8 cellular contexts compared by ENCODE assay signal in genomic region chr11:47715082-47715669, GRCh38. TPM values are rescaled to one million over a fixed set of nuclear protein-coding genes. Genes with fewer than 3 reads are reported as not detected.
DNase-seq lines count a peak whose midpoint lies in the region; ATAC-seq and TF ChIP-seq lines count a peak whose summit lies in the region.

Gene AGBL2 (minus strand): TSS chr11:47715369. CDS start chr11:47714650, 719 bp downstream.

- H3K9me3 Mint-ChIP-seq in activated T-cell treated with anti-CD3 and anti-CD28 coated beads, Interleukin-2, amount 50 U/mL, for 72 hours = no peaks in the 10 kb centered on the region
- peaks cover 0 to 3% (median 0%) of the 10 kb centered on the region in 11 donors for H3K9me3 Mint-ChIP-seq in naive thymus-derived CD4-positive, alpha-beta T cell
- no peaks in the 10 kb centered on the region for H3K9me3 Mint-ChIP-seq in stimulated activated memory B cell treated with anti-CD40 and anti-IgM and Interleukin-4, amounts not matched to agents 10 μg/mL and 1 μg/mL and 100 μg/mL, for 72 hours

- peaks cover 27% of the 10 kb centered on the region for H3K4me1 Mint-ChIP-seq in activated T-cell treated with anti-CD3 and anti-CD28 coated beads, Interleukin-2, amount 50 U/mL, for 72 hours (ENCODE audit: low read depth)
- H3K4me1 Mint-ChIP-seq in naive thymus-derived CD4-positive, alpha-beta T cell = peaks cover 0 to 22% (median 15%) of the 10 kb centered on the region in 7 donors
- H3K4me1 Mint-ChIP-seq in stimulated activated memory B cell treated with anti-CD40 and anti-IgM and Interleukin-4, amounts not matched to agents 10 μg/mL and 1 μg/mL and 100 μg/mL, for 72 hours = peaks cover 15% of the 10 kb centered on the region

- peak within 1 kb of the TSS; percentile 78 for H3K4me3 ChIP-seq in HL-60 (replicated peaks; ENCODE audit: insufficient read depth, low read length)
- peak within 1 kb of the TSS; percentile 77 to 88 (median 84) for H3K4me3 ChIP-seq in fibroblast of lung (replicated peaks in 1 of 4; ENCODE audit: control extremely low read depth in 1 of 4, insufficient read depth in 1 of 4, low read depth in 3 of 4, low read length in 4 of 4)
- peak within 1 kb of the TSS; percentile 94 for H3K4me3 ChIP-seq in naive thymus-derived CD4-positive, alpha-beta T cell (ENCODE audit: low read length)

- H3K27ac Mint-ChIP-seq in activated T-cell treated with anti-CD3 and anti-CD28 coated beads, Interleukin-2, amount 50 U/mL, for 72 hours = peak within 1 kb of the TSS; percentile 95
- H3K27ac Mint-ChIP-seq in naive thymus-derived CD4-positive, alpha-beta T cell = peak within 1 kb of the TSS; percentile 96 to 99 (median 98)
- peak within 1 kb of the TSS; percentile 92 for H3K27ac Mint-ChIP-seq in stimulated activated memory B cell treated with anti-CD40 and anti-IgM and Interleukin-4, amounts not matched to agents 10 μg/mL and 1 μg/mL and 100 μg/mL, for 72 hours

- H3K27ac ChIP-seq in HL-60 (replicated peaks) (peak within 1 kb of the TSS; percentile 73), fibroblast of lung (ENCODE audit: insufficient read depth, low read length) (peak within 1 kb of the TSS; percentile 88)
- peak within 1 kb of the TSS; percentile 84 for H3K27ac ChIP-seq in naive thymus-derived CD4-positive, alpha-beta T cell (ENCODE audit: low read depth, low read length)

- peaks cover 3% of the 10 kb centered on the region for H3K4me1 ChIP-seq in fibroblast of lung (ENCODE audit: control insufficient read depth, extremely low read depth, insufficient read depth, low read length)
- peaks cover 7 to 15% of the 10 kb centered on the region in 2 donors for H3K4me1 ChIP-seq in naive thymus-derived CD4-positive, alpha-beta T cell (ENCODE audit: control insufficient read depth in 2 of 2, insufficient read depth in 2 of 2, low read length in 2 of 2)

- TF ChIP-seq CTCF in HL-60 (IDR thresholded peaks at IDR 0.05; ENCODE audit: insufficient read depth, low read length) = no peak
- TF ChIP-seq CTCF in fibroblast of lung (conservative IDR thresholded peaks at IDR 0.05 in 1 of 2, IDR thresholded peaks at IDR 0.05 in 1 of 2; ENCODE audit: low read depth in 1 of 2, low read length in 2 of 2) = no peak

- H3K9me3 ChIP-seq in fibroblast of lung (ENCODE audit: control insufficient read depth, insufficient read depth, low read depth, low read length) = no peaks in the 10 kb centered on the region
- H3K9me3 ChIP-seq in naive thymus-derived CD4-positive, alpha-beta T cell (ENCODE audit: control insufficient read depth in 2 of 3, low read length in 3 of 3) = no peaks in the 10 kb centered on the region

- CTCF ChIA-PET in naive thymus-derived CD4-positive, alpha-beta T cell (lab: Charles Lee) = interaction anchor here (1.0 to 1.4 kb wide), 3 partner anchors 16 to 138 kb away, joined by 3 to 4 read pairs (median 3); no protein-coding TSS in a partner anchor

- ATAC-seq in GM19467 (IDR thresholded peaks at IDR 0.05; ENCODE audit: unreplicated experiment) = peak; percentile 96
- peak; percentile 98 for ATAC-seq in activated T-cell treated with anti-CD3 and anti-CD28 coated beads, Interleukin-2, amount 50 U/mL, for 72 hours (replicated peaks in 1 of 2)
- ATAC-seq in naive thymus-derived CD4-positive, alpha-beta T cell = peak; percentile 99
- peak; percentile 98 for ATAC-seq in stimulated activated memory B cell treated with anti-CD40 and anti-IgM and Interleukin-4, amounts not matched to agents 10 μg/mL and 1 μg/mL and 100 μg/mL, for 72 hours

- POLR2A ChIA-PET in naive thymus-derived CD4-positive, alpha-beta T cell (lab: Charles Lee) = interaction anchor here (0.6 to 4.7 kb wide), 9 partner anchors 8 to 1868 kb away, joined by 3 to 27 read pairs (median 3); partner anchors contain the start of gene FNBP4

- H2AFZ ChIP-seq in fibroblast of lung (ENCODE audit: low read length) = peak within 1 kb of the TSS; percentile 85

- H3K4me3 Mint-ChIP-seq in activated T-cell treated with anti-CD3 and anti-CD28 coated beads, Interleukin-2, amount 50 U/mL, for 72 hours = peak within 1 kb of the TSS; percentile 93 to 95
- H3K4me3 Mint-ChIP-seq in naive thymus-derived CD4-positive, alpha-beta T cell = peak within 1 kb of the TSS; percentile 95 to 99 (median 97)
- H3K4me3 Mint-ChIP-seq in stimulated activated memory B cell treated with anti-CD40 and anti-IgM and Interleukin-4, amounts not matched to agents 10 μg/mL and 1 μg/mL and 100 μg/mL, for 72 hours = peak within 1 kb of the TSS; percentile 87

- H3K27me3 Mint-ChIP-seq in activated T-cell treated with anti-CD3 and anti-CD28 coated beads, Interleukin-2, amount 50 U/mL, for 72 hours (ENCODE audit: low read depth) = no peaks in the 10 kb centered on the region
- no peaks in the 10 kb centered on the region for H3K27me3 Mint-ChIP-seq in naive thymus-derived CD4-positive, alpha-beta T cell
- H3K27me3 Mint-ChIP-seq in stimulated activated memory B cell treated with anti-CD40 and anti-IgM and Interleukin-4, amounts not matched to agents 10 μg/mL and 1 μg/mL and 100 μg/mL, for 72 hours = no peaks in the 10 kb centered on the region

- peaks cover 5% of the 10 kb centered on the region for H3K36me3 ChIP-seq in fibroblast of lung (ENCODE audit: control insufficient read depth, insufficient read depth, low read length)
- peaks cover 6 to 34% (median 13%) of the 10 kb centered on the region in 3 experiments for H3K36me3 ChIP-seq in naive thymus-derived CD4-positive, alpha-beta T cell (ENCODE audit: control insufficient read depth in 2 of 3, insufficient read depth in 3 of 3, low read length in 3 of 3)

- no peaks in the 10 kb centered on the region for H4K20me1 ChIP-seq in fibroblast of lung (ENCODE audit: control insufficient read depth, extremely low read depth, insufficient read depth, low read length)

- DNase-seq in COLO829 (ENCODE audit: low spot score) (peak; percentile 52), HL-60 (ENCODE audit: low read depth in 1 of 2, low spot score in 1 of 2) (peak; percentile 63 to 84), OCI-M1 (lab: John Stamatoyannopoulos, UW) (peak; percentile 92), fibroblast of lung (ENCODE audit: low read depth in 2 of 2) (peak; percentile 58 to 69)
- DNase-seq in activated T-cell treated with anti-CD3 and anti-CD28 coated beads, Interleukin-2, amount 50 U/mL, for 72 hours = peak; percentile 88 to 90
- DNase-seq in naive thymus-derived CD4-positive, alpha-beta T cell = peak; percentile 61 to 85 (median 82)

- H3K4me2 ChIP-seq in fibroblast of lung (ENCODE audit: extremely low read depth, insufficient read depth, low read length) = peak within 1 kb of the TSS; percentile 99

- peaks cover 7 to 17% of the 10 kb centered on the region in 2 donors for H3K36me3 Mint-ChIP-seq in activated T-cell treated with anti-CD3 and anti-CD28 coated beads, Interleukin-2, amount 50 U/mL, for 72 hours (ENCODE audit: insufficient read depth in 2 of 2)
- H3K36me3 Mint-ChIP-seq in naive thymus-derived CD4-positive, alpha-beta T cell = peaks cover 4 to 15% (median 6%) of the 10 kb centered on the region in 5 donors
- H3K36me3 Mint-ChIP-seq in stimulated activated memory B cell treated with anti-CD40 and anti-IgM and Interleukin-4, amounts not matched to agents 10 μg/mL and 1 μg/mL and 100 μg/mL, for 72 hours = peaks cover 12% of the 10 kb centered on the region

- intact Hi-C loops in naive thymus-derived CD4-positive, alpha-beta T cell (cut with micrococcal nuclease) = loop anchor here (1.0 to 5.0 kb wide), 9 partner anchors 52 to 869 kb away; partner anchors contain the start of genes FNBP4 (in 2 of the 2), MTCH2 (in 2 of the 2), NDUFS3 (in 2 of the 2) and ARFGAP2 (in 1 of the 2)

- H3K27me3 ChIP-seq in HL-60 (ENCODE audit: insufficient read depth, poor library complexity, severe bottlenecking) = no peaks in the 10 kb centered on the region
- H3K27me3 ChIP-seq in fibroblast of lung (ENCODE audit: control insufficient read depth, insufficient read depth, low read length) = no peaks in the 10 kb centered on the region
- H3K27me3 ChIP-seq in naive thymus-derived CD4-positive, alpha-beta T cell (ENCODE audit: control insufficient read depth in 2 of 2, insufficient read depth in 2 of 2, low read length in 2 of 2) = no peaks in the 10 kb centered on the region

- H3K79me2 ChIP-seq in fibroblast of lung (ENCODE audit: control insufficient read depth, insufficient read depth, low read length) = no peaks in the 10 kb centered on the region

- H3K9ac ChIP-seq in fibroblast of lung (ENCODE audit: insufficient read depth, low read length) = peak within 1 kb of the TSS; percentile 71

RNA-seq across cellular contexts. Expression of gene AGBL2, which starts in this region (rescaled TPM):
- 1 to 10 TPM; 7.6 to 8.3 TPM for total RNA-seq in activated T-cell treated with anti-CD3 and anti-CD28 coated beads, Interleukin-2, amount 50 U/mL, for 72 hours
- total RNA-seq in fibroblast of lung = 2.1 and 2.3 TPM in 2 replicates
- 0.75 and 1.2 TPM in 2 replicates for polyA plus RNA-seq in fibroblast of lung
- 0.49 and 0.55 TPM in 2 replicates for polyA plus RNA-seq in fibroblast of lung (2012)
- 0.78 and 5.8 TPM in 2 replicates for polyA minus RNA-seq in fibroblast of lung (ENCODE audit: low replicate concordance)
- total RNA-seq in naive thymus-derived CD4-positive, alpha-beta T cell = 10 to 100 TPM in 1 of 5 experiments, 1 to 10 TPM in 4; 4.7 to 11.3 (median 8.1) TPM
- polyA plus RNA-seq in naive thymus-derived CD4-positive, alpha-beta T cell = 1 to 10 TPM in 1 of 2 donors, under 1 TPM in 1; 0.33 to 1.8 TPM

Comparison
In these comparisons a context has a peak if more than half of its experiments do, and no peak if none do; other contexts are left out.
1. Peak in every context shown above with its lines: DNase-seq, ATAC-seq, H3K4me3 ChIP-seq and H3K27ac ChIP-seq.